ENCODE assay signal across 28 cellular contexts in the genomic region with DNA sequence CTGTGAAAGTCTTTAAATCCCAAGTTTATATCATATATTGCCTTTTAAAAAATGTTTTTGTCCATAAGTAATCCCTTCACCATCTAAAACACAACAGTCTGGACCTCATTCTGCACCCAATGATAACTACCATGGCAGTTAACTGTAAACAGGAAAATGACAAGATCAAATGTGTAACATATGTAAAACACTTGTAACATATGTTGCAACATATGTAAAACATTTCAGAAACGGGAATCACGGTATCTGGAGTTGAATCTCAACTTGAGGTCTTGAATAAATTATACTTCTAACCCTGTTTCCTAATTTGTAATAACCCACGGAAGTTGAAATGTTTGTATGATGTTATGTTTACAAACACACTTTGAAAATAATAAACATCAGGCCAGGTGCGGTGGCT.
"Had no signal": no experiment of that assay in that cellular context is flagged by ENCODE, and none has a peak within 500 bp of the region (broad histone marks: within the 10 kb centered on the region; RNA-seq: fewer than 3 reads in every experiment).

No MANE protein-coding gene starts in this region.

- H3K27me3 Mint-ChIP-seq: naive B cell; natural killer cell treated with Interleukin-12 subunit alpha and Interleukin-12 subunit beta and Interleukin-15 and Interleukin-18, amount 100 ng/mL, for 72 hours; stimulated activated naive CD8-positive, alpha-beta T cell treated with anti-CD3 and anti-CD28 coated beads, Interleukin-15, Interleukin-2, amounts not matched to agents 100 ng/mL and 50 ng/mL, for 24 hours had no signal

- H3K4me3 Mint-ChIP-seq: immature natural killer cell; mesothelial cell of epicardium; natural killer cell treated with Interleukin-12 subunit alpha and Interleukin-12 subunit beta and Interleukin-15 and Interleukin-18, amount 100 ng/mL, for 72 hours; stimulated activated effector memory CD8-positive, alpha-beta T cell treated with anti-CD3 and anti-CD28 coated beads, Interleukin-12 subunit alpha, Interleukin-12 subunit beta, amount 100 ng/mL, for 72 hours; stimulated activated naive CD8-positive, alpha-beta T cell treated with anti-CD3 and anti-CD28 coated beads, Interleukin-15, Interleukin-2, amounts not matched to agents 100 ng/mL and 50 ng/mL, for 24 hours had no signal

- H3K27ac Mint-ChIP-seq: immature natural killer cell; mesothelial cell of epicardium; natural killer cell treated with Interleukin-12 subunit alpha and Interleukin-12 subunit beta and Interleukin-15 and Interleukin-18, amount 100 ng/mL, for 72 hours; stimulated activated effector memory CD8-positive, alpha-beta T cell treated with anti-CD3 and anti-CD28 coated beads, Interleukin-12 subunit alpha, Interleukin-12 subunit beta, amount 100 ng/mL, for 72 hours; stimulated activated naive CD8-positive, alpha-beta T cell treated with anti-CD3 and anti-CD28 coated beads, Interleukin-15, Interleukin-2, amounts not matched to agents 100 ng/mL and 50 ng/mL, for 24 hours had no signal

- DNase-seq: hypothalamus; immature natural killer cell; kidney; left colon; left lung; lower lobe of right lung; mammary epithelial cell; mesenchymal stem cell; naive B cell; ovary; posterior cingulate gyrus; retina; right cardiac atrium; sigmoid colon; small intestine; spleen; stimulated activated CD4-positive, alpha-beta T cell treated with anti-CD3 and anti-CD28 coated beads, Interleukin-4, amount 100 ng/mL, for 24 hours; stimulated activated naive CD4-positive, alpha-beta T cell; tibial artery; trophoblast cell; upper lobe of right lung had no signal

- H3K36me3 ChIP-seq: ovary, prostate gland, suprapubic skin had no signal

- H3K27me3 ChIP-seq: left lung, ovary, sigmoid colon, spleen, suprapubic skin, tibial artery, upper lobe of right lung had no signal

- ATAC-seq: left colon; left lung; lower lobe of right lung; natural killer cell treated with Interleukin-12 subunit alpha and Interleukin-12 subunit beta and Interleukin-15 and Interleukin-18, amount 100 ng/mL, for 72 hours; right cardiac atrium; stimulated activated effector memory CD8-positive, alpha-beta T cell treated with anti-CD3 and anti-CD28 coated beads, Interleukin-12 subunit alpha, Interleukin-12 subunit beta, amount 100 ng/mL, for 72 hours; upper lobe of right lung had no signal

- H3K4me3 ChIP-seq: left lung, lower lobe of right lung, ovary, prostate gland, sigmoid colon, spleen, suprapubic skin, thoracic aorta, tibial artery, upper lobe of right lung had no signal

- H3K27ac ChIP-seq: left lung, lower lobe of right lung, ovary, prostate gland, sigmoid colon, spleen, suprapubic skin, thoracic aorta, tibial artery, upper lobe of right lung had no signal

- H3K9me3 ChIP-seq: left lung, lower lobe of right lung, ovary, prostate gland, sigmoid colon, spleen, suprapubic skin, thoracic aorta, tibial artery, upper lobe of right lung had no signal

- H3K9me3 Mint-ChIP-seq: immature natural killer cell; mesothelial cell of epicardium; naive B cell; natural killer cell treated with Interleukin-12 subunit alpha and Interleukin-12 subunit beta and Interleukin-15 and Interleukin-18, amount 100 ng/mL, for 72 hours; stimulated activated effector memory CD8-positive, alpha-beta T cell treated with anti-CD3 and anti-CD28 coated beads, Interleukin-12 subunit alpha, Interleukin-12 subunit beta, amount 100 ng/mL, for 72 hours; stimulated activated naive CD8-positive, alpha-beta T cell treated with anti-CD3 and anti-CD28 coated beads, Interleukin-15, Interleukin-2, amounts not matched to agents 100 ng/mL and 50 ng/mL, for 24 hours had no signal
